11 cellular contexts compared by ENCODE assay signal in the genomic region with DNA sequence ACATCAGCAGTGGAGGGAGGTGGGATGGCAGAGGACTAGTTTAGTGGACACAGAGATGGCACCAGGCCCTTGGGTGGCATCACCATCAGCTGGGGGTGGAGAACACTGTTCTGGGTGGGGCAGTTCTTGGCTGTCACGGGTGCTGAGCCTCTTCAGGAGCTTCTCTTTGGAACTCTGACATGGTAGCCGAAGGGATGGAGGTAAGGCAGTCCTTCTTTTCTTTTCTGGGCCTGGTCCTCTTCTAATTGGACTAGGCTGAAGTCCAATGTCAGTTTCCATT. TPM values are rescaled to one million over a fixed set of nuclear protein-coding genes. Genes with fewer than 3 reads are reported as not detected.
DNase-seq lines count a peak whose midpoint lies in the region; ATAC-seq and TF ChIP-seq lines count a peak whose summit lies in the region.
"Had no signal": no experiment of that assay in that cellular context is flagged by ENCODE, and none has a peak within 500 bp of the region (broad histone marks: within the 10 kb centered on the region; RNA-seq: fewer than 3 reads in every experiment).

No MANE protein-coding gene starts in this region.

- no peak overlapping the region for H3K4me3 ChIP-seq in mammary epithelial cell (replicated peaks in 1 of 3; ENCODE audit: insufficient read depth in 1 of 3, low read depth in 2 of 3, low read length in 3 of 3)
- no peak overlapping the region for H3K4me3 ChIP-seq in neutrophil (ENCODE audit: low read depth in 1 of 2, low read length in 1 of 2)
- H3K4me3 ChIP-seq in upper lobe of right lung = no peak overlapping the region
- H3K4me3 ChIP-seq: SJCRH30 had no signal

- H4K20me1 ChIP-seq in mammary epithelial cell (ENCODE audit: insufficient read depth, low read length) = no peaks in the 10 kb centered on the region

- peaks cover 61% of the 10 kb centered on the region for H3K4me1 Mint-ChIP-seq in MCF 10A (ENCODE audit: insufficient read depth, unreplicated experiment)

- intact Hi-C loops in MCF 10A (cut with micrococcal nuclease) (loop anchor here (10.0 kb wide), 2 partner anchors 96 to 236 kb away; partner anchors contain the start of genes GPATCH4 and MRPL24), mammary epithelial cell (cut with micrococcal nuclease) (loop anchor here (10.0 kb wide), 1 partner anchor 236 kb away; the partner anchor contains the start of gene MRPL24), upper lobe of right lung (cut with DNase I) (no loop called here)

- H3K27ac ChIP-seq in mammary epithelial cell (ENCODE audit: insufficient read depth, low read depth, low read length) (no peak overlapping the region), neutrophil (peak overlapping the region; percentile 53), upper lobe of right lung (peak overlapping the region; percentile 80)
- H3K27ac ChIP-seq: SJCRH30 had no signal

- BruUV-seq in MCF 10A (replicated peaks; lab: Mats Ljungman, UMichigan) (no TSS peak), mammary epithelial cell (replicated peaks; lab: Mats Ljungman, UMichigan) (no TSS peak)

- POLR2A ChIA-PET in MCF 10A (lab: Yijun Ruan, JAX) = interaction anchor here (0.5 to 8.8 kb wide), 12 partner anchors 8 to 93 kb away, joined by 3 to 197 read pairs (median 4); partner anchors contain the start of genes GPATCH4, MEF2D and NAXE

- peak; percentile 21 for TF ChIP-seq POLR2A in erythroblast (IDR thresholded peaks at IDR 0.05; ENCODE audit: low read length)

- H3K4me2 ChIP-seq in mammary epithelial cell (ENCODE audit: insufficient read depth, low read depth, low read length) = no peak overlapping the region

- CTCF ChIA-PET in MCF 10A (lab: Yijun Ruan, JAX) = interaction anchor here (0.6 to 3.8 kb wide), 13 partner anchors 7 to 151 kb away, joined by 3 to 24 read pairs (median 4); partner anchors contain the start of genes MEF2D and NAXE
- CTCF ChIA-PET in mammary epithelial cell (lab: Charles Lee; ENCODE audit: low non-redundant PET) = no interaction called here

- H3K79me2 ChIP-seq in mammary epithelial cell (ENCODE audit: insufficient read depth, low read length) = no peaks in the 10 kb centered on the region

- no peaks in the 10 kb centered on the region for H3K27me3 ChIP-seq in mammary epithelial cell (ENCODE audit: insufficient read depth, low read length)
- no peaks in the 10 kb centered on the region for H3K27me3 ChIP-seq in neutrophil
- H3K27me3 ChIP-seq in upper lobe of right lung = no peaks in the 10 kb centered on the region

- H3K4me1 ChIP-seq in mammary epithelial cell (ENCODE audit: insufficient read depth, low read length) (peaks cover 16% of the 10 kb centered on the region), neutrophil (ENCODE audit: control insufficient read depth in 1 of 2, insufficient read depth in 1 of 2, low read depth in 1 of 2, low read length in 1 of 2) (peaks cover 20 to 31% of the 10 kb centered on the region in 2 experiments), upper lobe of right lung (peaks cover 55% of the 10 kb centered on the region)

- no peaks in the 10 kb centered on the region for H3K36me3 ChIP-seq in mammary epithelial cell (ENCODE audit: insufficient read depth, low read length)
- H3K36me3 ChIP-seq in neutrophil = no peaks in the 10 kb centered on the region
- no peaks in the 10 kb centered on the region for H3K36me3 ChIP-seq in upper lobe of right lung
- H3K36me3 ChIP-seq: SJCRH30 had no signal

- no peak for ATAC-seq in upper lobe of right lung

- TF ChIP-seq CTCF in MCF 10A (IDR thresholded peaks at IDR 0.05; ENCODE audit: unreplicated experiment) (no peak), mammary epithelial cell (conservative IDR thresholded peaks at IDR 0.05 in 1 of 2, IDR thresholded peaks at IDR 0.05 in 1 of 2; ENCODE audit: extremely low read depth in 1 of 2, insufficient read depth in 1 of 2, low read depth in 1 of 2, low read length in 2 of 2) (no peak), neutrophil (IDR thresholded peaks at IDR 0.05) (no peak), upper lobe of right lung (IDR thresholded peaks at IDR 0.05) (no peak)

- peaks cover 14% of the 10 kb centered on the region for H3K36me3 Mint-ChIP-seq in MCF 10A (ENCODE audit: insufficient read depth, unreplicated experiment)

- 94% methylated on average over 2 of the region's 2 CpGs for WGBS in mammary epithelial cell (ENCODE audit: low coverage, missing lambda C conversion rate)

- H3K9me3 ChIP-seq in mammary epithelial cell (replicated peaks; ENCODE audit: insufficient read depth, low read length) (no peaks in the 10 kb centered on the region), neutrophil (no peaks in the 10 kb centered on the region), upper lobe of right lung (no peaks in the 10 kb centered on the region)
- H3K9me3 ChIP-seq: SJCRH30 had no signal

- in situ Hi-C loops in mammary epithelial cell (cut with MboI; ENCODE audit: low sequenced_read_pairs in 2 of 2) = no loop called here

- DNase-seq in MCF 10A (ENCODE audit: unreplicated experiment) = no peak
- no peak for DNase-seq in mammary epithelial cell
- no peak for DNase-seq in erythroblast (lab: John Stamatoyannopoulos, UW)
- DNase-seq in upper lobe of right lung = no peak
- DNase-seq in NK-92 (lab: John Stamatoyannopoulos, UW; ENCODE audit: unreplicated experiment) = no peak
- no peak for DNase-seq in HuH-7.5 (ENCODE audit: low spot score)
- no peak for DNase-seq in DMS 273 (lab: John Stamatoyannopoulos, UW; ENCODE audit: unreplicated experiment)
- DNase-seq: activated CD8-positive, alpha-beta memory T cell treated with anti-CD3 and anti-CD28 coated beads for 24 hours; NCI-H1930; SJCRH30 had no signal

- no peak overlapping the region for H2AFZ ChIP-seq in mammary epithelial cell (ENCODE audit: low read depth, low read length)

- no peak overlapping the region for H3K9ac ChIP-seq in mammary epithelial cell (ENCODE audit: insufficient read depth, low read length)

- no peaks in the 10 kb centered on the region for H3K27me3 Mint-ChIP-seq in MCF 10A (ENCODE audit: insufficient read depth, unreplicated experiment)

- H3K4me3 Mint-ChIP-seq in MCF 10A (ENCODE audit: unreplicated experiment) = peak overlapping the region; percentile 52

- no peaks in the 10 kb centered on the region for H3K9me3 Mint-ChIP-seq in MCF 10A (ENCODE audit: unreplicated experiment)

- dilution Hi-C loops in mammary epithelial cell (cut with HindIII; ENCODE audit: low sequenced_read_pairs) = no loop called here

- peak overlapping the region; percentile 77 for H3K27ac Mint-ChIP-seq in MCF 10A (ENCODE audit: low read depth, unreplicated experiment)

RNA-seq across cellular contexts. Expression of gene MEF2D, which starts 8.3 kb away (rescaled TPM):
- total RNA-seq in MCF 10A (2022) (113 and 131 TPM in 2 replicates), mammary epithelial cell (10 to 100 TPM in 1 of 2 donors, 1 to 10 TPM in 1; 9.2 to 34.3 TPM), upper lobe of right lung (60.8 TPM)
- 11.4 TPM for polyA plus RNA-seq in mammary epithelial cell
- 9.6 TPM for polyA minus RNA-seq in mammary epithelial cell
